11 cellular contexts compared by ENCODE assay signal in genomic region chr13:23570099-23570926, GRCh38. TPM values are rescaled to one million over a fixed set of nuclear protein-coding genes. Genes with fewer than 3 reads are reported as not detected.
DNase-seq lines count a peak whose midpoint lies in the region; ATAC-seq and TF ChIP-seq lines count a peak whose summit lies in the region.
"Had no signal": no experiment of that assay in that cellular context is flagged by ENCODE, and none has a peak within 500 bp of the region (broad histone marks: within the 10 kb centered on the region; RNA-seq: fewer than 3 reads in every experiment).

A gene with protein sequence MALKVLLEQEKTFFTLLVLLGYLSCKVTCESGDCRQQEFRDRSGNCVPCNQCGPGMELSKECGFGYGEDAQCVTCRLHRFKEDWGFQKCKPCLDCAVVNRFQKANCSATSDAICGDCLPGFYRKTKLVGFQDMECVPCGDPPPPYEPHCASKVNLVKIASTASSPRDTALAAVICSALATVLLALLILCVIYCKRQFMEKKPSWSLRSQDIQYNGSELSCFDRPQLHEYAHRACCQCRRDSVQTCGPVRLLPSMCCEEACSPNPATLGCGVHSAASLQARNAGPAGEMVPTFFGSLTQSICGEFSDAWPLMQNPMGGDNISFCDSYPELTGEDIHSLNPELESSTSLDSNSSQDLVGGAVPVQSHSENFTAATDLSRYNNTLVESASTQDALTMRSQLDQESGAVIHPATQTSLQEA (plus strand): TSS chr13:23570412. CDS start chr13:23590184, 19,772 bp downstream.

- no peaks in the 10 kb centered on the region for H3K36me3 ChIP-seq in body of pancreas (replicated peaks in 1 of 2; ENCODE audit: insufficient read depth in 1 of 2, low read depth in 2 of 2)
- no peaks in the 10 kb centered on the region for H3K36me3 ChIP-seq in left lung
- H3K36me3 ChIP-seq in vagina = no peaks in the 10 kb centered on the region
- H3K36me3 ChIP-seq: BLaER1 treated with 17β-estradiol and CSF1 and Interleukin-3, amounts not matched to agents 10 nM and 100 nM; SJSA1 had no signal

- no peaks in the 10 kb centered on the region for H3K4me1 ChIP-seq in body of pancreas
- H3K4me1 ChIP-seq in left lung = no peaks in the 10 kb centered on the region
- H3K4me1 ChIP-seq in vagina = peaks cover 8% of the 10 kb centered on the region
- H3K4me1 ChIP-seq: BLaER1 treated with 17β-estradiol and CSF1 and Interleukin-3, amounts not matched to agents 10 nM and 100 nM; SJSA1 had no signal

- intact Hi-C loops in body of pancreas (cut with DNase I) = no loop called here
- intact Hi-C loops in left lung (cut with DNase I) = no loop called here
- intact Hi-C loops in vagina (cut with DNase I) = loop anchor here (5.0 kb wide), 1 partner anchor 302 kb away; no protein-coding TSS in a partner anchor
- intact Hi-C loops in natural killer cell (cut with micrococcal nuclease) = no loop called here

- TF ChIP-seq POLR2A in body of pancreas (IDR thresholded peaks at IDR 0.05) (no peak), vagina (IDR thresholded peaks at IDR 0.05) (no peak)

- H3K27me3 Mint-ChIP-seq in natural killer cell (ENCODE audit: low read depth in 2 of 2) = peaks cover 24 to 59% of the 10 kb centered on the region in 2 donors

- H3K27ac ChIP-seq in body of pancreas = no peak within 1 kb of the TSS
- peak within 1 kb of the TSS in 1 of 2 donors; percentile 73 for H3K27ac ChIP-seq in left lung
- H3K27ac ChIP-seq in vagina = peak within 1 kb of the TSS; percentile 17
- H3K27ac ChIP-seq: BLaER1 treated with 17β-estradiol and CSF1 and Interleukin-3, amounts not matched to agents 10 nM and 100 nM; SJSA1 had no signal

- no peaks in the 10 kb centered on the region for H3K4me1 Mint-ChIP-seq in natural killer cell
- H3K4me1 Mint-ChIP-seq: memory B cell had no signal

- H3K4me3 ChIP-seq in body of pancreas = no peak within 1 kb of the TSS
- peak within 1 kb of the TSS; percentile 4 to 10 for H3K4me3 ChIP-seq in left lung
- H3K4me3 ChIP-seq in vagina = peak within 1 kb of the TSS in 1 of 2 donors; percentile 15
- H3K4me3 ChIP-seq: BLaER1 treated with 17β-estradiol and CSF1 and Interleukin-3, amounts not matched to agents 10 nM and 100 nM; SJSA1 had no signal

- no peak within 1 kb of the TSS for H3K4me3 Mint-ChIP-seq in natural killer cell
- H3K4me3 Mint-ChIP-seq: memory B cell had no signal

- TF ChIP-seq CTCF in body of pancreas (IDR thresholded peaks at IDR 0.05) = no peak
- no peak for TF ChIP-seq CTCF in left lung (IDR thresholded peaks at IDR 0.05)
- no peak for TF ChIP-seq CTCF in vagina (IDR thresholded peaks at IDR 0.05)
- TF ChIP-seq CTCF in natural killer cell (IDR thresholded peaks at IDR 0.05) = no peak

- WGBS in body of pancreas, 2 donors = 7 to 10% methylated on average over 11 of the region's 11 CpGs

- peak; percentile 67 for ATAC-seq in body of pancreas
- ATAC-seq in left lung = peak; percentile 80
- no peak for ATAC-seq in natural killer cell

- H3K9me3 ChIP-seq in body of pancreas = no peaks in the 10 kb centered on the region
- no peaks in the 10 kb centered on the region for H3K9me3 ChIP-seq in left lung
- no peaks in the 10 kb centered on the region for H3K9me3 ChIP-seq in vagina
- H3K9me3 ChIP-seq: BLaER1 treated with 17β-estradiol and CSF1 and Interleukin-3, amounts not matched to agents 10 nM and 100 nM; SJSA1 had no signal

- DNase-seq in NCI-H2196 (lab: John Stamatoyannopoulos, UW; ENCODE audit: unreplicated experiment) = peak; percentile 10
- DNase-seq in NCI-H2196 treated with DMSO at 0.1 percent for 48 hours (lab: John Stamatoyannopoulos, UW; ENCODE audit: unreplicated experiment) = no peak
- peak; percentile 25 to 37 (median 34) for DNase-seq in body of pancreas
- DNase-seq in left lung = no peak
- no peak for DNase-seq in vagina (ENCODE audit: extremely low spot score in 2 of 2)
- DNase-seq in natural killer cell = no peak
- no peak for DNase-seq in NCI-H1436 (lab: John Stamatoyannopoulos, UW)
- no peak for DNase-seq in NCI-H2081 treated with DMSO at 0.1 percent for 48 hours (lab: John Stamatoyannopoulos, UW)

- no peak within 1 kb of the TSS for H3K27ac Mint-ChIP-seq in natural killer cell
- H3K27ac Mint-ChIP-seq: memory B cell had no signal

- no peaks in the 10 kb centered on the region for H3K27me3 ChIP-seq in body of pancreas
- H3K27me3 ChIP-seq in left lung = peaks cover 0 to 22% of the 10 kb centered on the region in 2 donors
- no peaks in the 10 kb centered on the region for H3K27me3 ChIP-seq in vagina
- H3K27me3 ChIP-seq: BLaER1 treated with 17β-estradiol and CSF1 and Interleukin-3, amounts not matched to agents 10 nM and 100 nM had no signal

- no peaks in the 10 kb centered on the region for H3K9me3 Mint-ChIP-seq in natural killer cell
- H3K9me3 Mint-ChIP-seq: memory B cell had no signal

- no peaks in the 10 kb centered on the region for H3K36me3 Mint-ChIP-seq in natural killer cell
- H3K36me3 Mint-ChIP-seq: memory B cell had no signal

RNA-seq across cellular contexts. Expression of the gene that starts here (rescaled TPM):
- total RNA-seq in body of pancreas = 1 to 10 TPM; 5.4 to 6.9 TPM
- total RNA-seq in left lung = 10 to 100 TPM; 28.1 to 52.1 TPM
- total RNA-seq in vagina = 10.3 TPM
- under 1 TPM; 0.07 to 0.60 (median 0.36) TPM for total RNA-seq in natural killer cell

Comparison
In these comparisons a context has a peak if more than half of its experiments do, and no peak if none do; other contexts are left out.
1. DNase-seq: peak in NCI-H2196 (single experiment) and body of pancreas (4 of 4); none in NCI-H2196 treated with DMSO at 0.1 percent for 48 hours (single experiment), left lung (0 of 2), vagina (0 of 2), natural killer cell (single experiment), NCI-H1436 (single experiment) and NCI-H2081 treated with DMSO at 0.1 percent for 48 hours (single experiment).
2. ATAC-seq: peak in body of pancreas (single experiment) and left lung (single experiment); none in natural killer cell (0 of 3).
3. H3K4me3 ChIP-seq: peak in left lung (2 of 2); none in body of pancreas (0 of 2).